8 cellular contexts compared by ENCODE assay signal in genomic region chr1:221667504-221667903, GRCh38.
DNase-seq lines count a peak whose midpoint lies in the region; ATAC-seq and TF ChIP-seq lines count a peak whose summit lies in the region.

No MANE protein-coding gene starts in this region.

- no peaks in the 10 kb centered on the region for H3K27me3 ChIP-seq in BJ (ENCODE audit: control insufficient read depth, insufficient read depth, low read length)
- no peaks in the 10 kb centered on the region for H3K27me3 ChIP-seq in transverse colon

- peaks cover 8% of the 10 kb centered on the region for H3K9me3 Mint-ChIP-seq in osteocyte (ENCODE audit: unreplicated experiment)

- intact Hi-C loops in transverse colon (cut with DNase I; ENCODE audit: low total_unique reads): no loop called here

- no peak overlapping the region for H3K27ac ChIP-seq in transverse colon

- 91 to 100% methylated on average over 2 to 3 of the region's 3 CpGs for WGBS in transverse colon (ENCODE audit: low coverage in 1 of 2), 2 donors

- peaks cover 66% of the 10 kb centered on the region for H3K27me3 Mint-ChIP-seq in osteocyte (ENCODE audit: unreplicated experiment)

- TF ChIP-seq POLR2A in transverse colon (IDR thresholded peaks at IDR 0.05): no peak

- TF ChIP-seq CTCF in BJ (IDR thresholded peaks at IDR 0.05; ENCODE audit: insufficient read depth, low read depth, low read length): no peak
- no peak for TF ChIP-seq CTCF in osteocyte (IDR thresholded peaks at IDR 0.05)
- TF ChIP-seq CTCF in transverse colon (IDR thresholded peaks at IDR 0.05): no peak

- TF ChIP-seq EP300 in transverse colon (IDR thresholded peaks at IDR 0.05; ENCODE audit: low read depth): no peak

- peak; percentile 25 for DNase-seq in BJ (ENCODE audit: low read depth)
- peak; percentile 21 for DNase-seq in dermis blood vessel endothelial cell
- no peak for DNase-seq in NCI-H2081 (lab: John Stamatoyannopoulos, UW)
- no peak for DNase-seq in osteocyte (ENCODE audit: extremely low spot score, unreplicated experiment)
- no peak for DNase-seq in transverse colon

- ATAC-seq in GM21390 (IDR thresholded peaks at IDR 0.05; ENCODE audit: unreplicated experiment) (peak; percentile 89), HG03520 (IDR thresholded peaks at IDR 0.05; ENCODE audit: unreplicated experiment) (peak; percentile 92), HG02970 (IDR thresholded peaks at IDR 0.05; ENCODE audit: low FRiP score, unreplicated experiment) (no peak)

- peaks cover 5% of the 10 kb centered on the region for H3K36me3 Mint-ChIP-seq in osteocyte (ENCODE audit: unreplicated experiment)

- no peaks in the 10 kb centered on the region for H3K36me3 ChIP-seq in BJ (ENCODE audit: control insufficient read depth, insufficient read depth, low read length)
- no peaks in the 10 kb centered on the region for H3K36me3 ChIP-seq in transverse colon

- H3K4me3 ChIP-seq in BJ (ENCODE audit: low read depth, low read length) (no peak overlapping the region), transverse colon (no peak overlapping the region)

- CTCF ChIA-PET in BJ (lab: Yijun Ruan, JAX): no interaction called here

- peaks cover 16% of the 10 kb centered on the region for H3K4me1 Mint-ChIP-seq in osteocyte (ENCODE audit: unreplicated experiment)

- in situ Hi-C loops in transverse colon (cut with MboI; ENCODE audit: low pct_ligation_motif_present in 1 of 4, low pct_unique_long_range_greater_than_20kb in 1 of 4, low sequenced_read_pairs in 3 of 4): no loop called here

- POLR2A ChIA-PET in BJ (lab: Charles Lee): no interaction called here

- H3K4me3 Mint-ChIP-seq in osteocyte (ENCODE audit: unreplicated experiment): no peak overlapping the region

- H3K27ac Mint-ChIP-seq in osteocyte (ENCODE audit: unreplicated experiment): no peak overlapping the region

- no peaks in the 10 kb centered on the region for H3K4me1 ChIP-seq in transverse colon

- no peaks in the 10 kb centered on the region for H3K9me3 ChIP-seq in transverse colon

Comparison
In these comparisons a context has a peak if more than half of its experiments do, and no peak if none do; other contexts are left out.
1. DNase-seq: peak in BJ (single experiment) and dermis blood vessel endothelial cell (single experiment); none in NCI-H2081 (0 of 2), osteocyte (single experiment) and transverse colon (single experiment).